ENCODE assay signal across 21 cellular contexts in genomic region chr5:52878671-52879070, GRCh38.
DNase-seq lines count a peak whose midpoint lies in the region; ATAC-seq and TF ChIP-seq lines count a peak whose summit lies in the region.
"Had no signal": no experiment of that assay in that cellular context is flagged by ENCODE, and none has a peak within 500 bp of the region (broad histone marks: within the 10 kb centered on the region; RNA-seq: fewer than 3 reads in every experiment).

No MANE protein-coding gene starts in this region.

- H3K27me3 ChIP-seq in colonic mucosa, result no peaks in the 10 kb centered on the region
- H3K27me3 ChIP-seq: right lobe of liver had no signal

- no peaks in the 10 kb centered on the region for H3K4me1 ChIP-seq in colonic mucosa
- H3K4me1 ChIP-seq: A549, right lobe of liver had no signal

- peak; percentile 73 for DNase-seq in NCI-H82 (lab: John Stamatoyannopoulos, UW)
- no peak for DNase-seq in NCI-H82 treated with DMSO at 0.1 percent for 48 hours (lab: John Stamatoyannopoulos, UW; ENCODE audit: unreplicated experiment)
- DNase-seq in NCI-H748 treated with DMSO at 0.1 percent for 48 hours (lab: John Stamatoyannopoulos, UW), result peak; percentile 40
- peak; percentile 53 to 56 for DNase-seq in cardiac fibroblast (ENCODE audit: low read depth in 2 of 2)
- peak; percentile 88 for DNase-seq in renal cortical epithelial cell (ENCODE audit: low read depth)
- no peak for DNase-seq in colonic mucosa
- no peak for DNase-seq in stimulated activated naive CD8-positive, alpha-beta T cell treated with anti-CD3 and anti-CD28 coated beads, Interleukin-15, Interleukin-2, amounts not matched to agents 100 U/mL and 50 U/mL, for 24 hours
- DNase-seq in head of caudate nucleus, result no peak
- DNase-seq: activated CD4-positive, alpha-beta T cell treated with anti-CD3 and anti-CD28 coated beads for 36 hours; activated naive CD4-positive, alpha-beta T cell treated with anti-CD3 and anti-CD28 coated beads for 36 hours; CD4-positive, alpha-beta memory T cell; effector memory CD8-positive, alpha-beta T cell; GDM1; mucosa of descending colon; MV-4-11; NCI-H510A; nucleus accumbens; right lobe of liver; RPMI8226; stimulated activated CD4-positive, alpha-beta T cell treated with anti-CD3 and anti-CD28 coated beads, Interleukin-4, amount 100 ng/mL, for 1 hour had no signal

- H3K36me3 ChIP-seq in colonic mucosa, result no peaks in the 10 kb centered on the region

- no peak for ATAC-seq in stimulated activated naive CD8-positive, alpha-beta T cell treated with anti-CD3 and anti-CD28 coated beads, Interleukin-15, Interleukin-2, amounts not matched to agents 100 U/mL and 50 U/mL, for 24 hours
- ATAC-seq: A549; activated CD4-positive, alpha-beta T cell treated with anti-CD3 and anti-CD28 coated beads for 36 hours; effector memory CD8-positive, alpha-beta T cell; mucosa of descending colon had no signal

- no peaks in the 10 kb centered on the region for H3K9me3 ChIP-seq in colonic mucosa
- H3K9me3 ChIP-seq: A549, mucosa of descending colon, right lobe of liver had no signal

- no peak overlapping the region for H3K9ac ChIP-seq in colonic mucosa (ENCODE audit: low read depth in 2 of 2, low read length in 2 of 2)

- no peak overlapping the region for H3K4me3 ChIP-seq in cardiac fibroblast (replicated peaks in 1 of 2; ENCODE audit: low read depth in 2 of 2, low read length in 2 of 2)
- H3K4me3 ChIP-seq in colonic mucosa, result no peak overlapping the region
- H3K4me3 ChIP-seq: A549, mucosa of descending colon, right lobe of liver had no signal

- TF ChIP-seq CTCF in cardiac fibroblast (IDR thresholded peaks at IDR 0.05; ENCODE audit: low read depth, low read length) (no peak), colonic mucosa (IDR thresholded peaks at IDR 0.05) (no peak)

- intact Hi-C loops in colonic mucosa (cut with DNase I) (no loop called here), head of caudate nucleus (cut with DNase I) (no loop called here)

- no peak overlapping the region for H3K27ac ChIP-seq in colonic mucosa
- H3K27ac ChIP-seq: A549, right lobe of liver had no signal

Comparison
In these comparisons a context has a peak if more than half of its experiments do, and no peak if none do; other contexts are left out.
1. DNase-seq: peak in NCI-H82 (single experiment), NCI-H748 treated with DMSO at 0.1 percent for 48 hours (single experiment), cardiac fibroblast (2 of 2) and renal cortical epithelial cell (single experiment); none in NCI-H82 treated with DMSO at 0.1 percent for 48 hours (single experiment), colonic mucosa (single experiment), stimulated activated naive CD8-positive, alpha-beta T cell treated with anti-CD3 and anti-CD28 coated beads, Interleukin-15, Interleukin-2, amounts not matched to agents 100 U/mL and 50 U/mL, for 24 hours (single experiment) and head of caudate nucleus (0 of 42).